18 cellular contexts compared by ENCODE assay signal in genomic region chr1:109770331-109771095, GRCh38. TPM values are rescaled to one million over a fixed set of nuclear protein-coding genes. Genes with fewer than 3 reads are reported as not detected.
DNase-seq lines count a peak whose midpoint lies in the region; ATAC-seq and TF ChIP-seq lines count a peak whose summit lies in the region.
"Had no signal": no experiment of that assay in that cellular context is flagged by ENCODE, and none has a peak within 500 bp of the region (broad histone marks: within the 10 kb centered on the region; RNA-seq: fewer than 3 reads in every experiment).

No MANE protein-coding gene starts in this region.

- no peaks in the 10 kb centered on the region for H4K20me1 ChIP-seq in PC-9 (ENCODE audit: insufficient read depth)

- H2AFZ ChIP-seq in PC-9: no peak overlapping the region

- H3K4me3 Mint-ChIP-seq in endothelial cell (ENCODE audit: unreplicated experiment): peak overlapping the region; percentile 62
- H3K4me3 Mint-ChIP-seq: activated B cell treated with CpG ODN at 0.5 μM for 24 hours; activated CD8-positive, alpha-beta memory T cell treated with anti-CD3 and anti-CD28 coated beads, Interleukin-2, amount 10 ng/mL, durations not matched to agents 7 days and 5 days; CD8-positive, alpha-beta memory T cell; T-cell had no signal

- TF ChIP-seq CTCF in endothelial cell (IDR thresholded peaks at IDR 0.05; ENCODE audit: unreplicated experiment): no peak
- no peak for TF ChIP-seq CTCF in thyroid gland (IDR thresholded peaks at IDR 0.05)
- TF ChIP-seq CTCF in PC-9 (conservative IDR thresholded peaks at IDR 0.05): no peak

- CTCF ChIA-PET in PC-9 (lab: Charles Lee): interaction anchor here (0.7 to 7.2 kb wide), 2 partner anchors 130 to 224 kb away, joined by 3 to 48 read pairs; no protein-coding TSS in a partner anchor

- peaks cover 3% of the 10 kb centered on the region for H3K27me3 Mint-ChIP-seq in endothelial cell (ENCODE audit: unreplicated experiment)
- H3K27me3 Mint-ChIP-seq: activated CD8-positive, alpha-beta memory T cell treated with anti-CD3 and anti-CD28 coated beads, Interleukin-2, amount 10 ng/mL, durations not matched to agents 7 days and 5 days; T-cell had no signal

- H3K27ac Mint-ChIP-seq in endothelial cell (ENCODE audit: unreplicated experiment): no peak overlapping the region
- H3K27ac Mint-ChIP-seq: activated B cell treated with CpG ODN at 0.5 μM for 24 hours; activated CD8-positive, alpha-beta memory T cell treated with anti-CD3 and anti-CD28 coated beads, Interleukin-2, amount 10 ng/mL, durations not matched to agents 7 days and 5 days; T-cell had no signal

- H3K9me2 ChIP-seq in PC-9 (ENCODE audit: insufficient read depth): no peaks in the 10 kb centered on the region

- BruUV-seq in PC-9 (replicated peaks; lab: Mats Ljungman, UMichigan): no TSS peak

- no peaks in the 10 kb centered on the region for H3K79me2 ChIP-seq in PC-9 (ENCODE audit: low read depth)

- DNase-seq in activated effector memory CD4-positive, alpha-beta T cell treated with anti-CD3 and anti-CD28 coated beads, Interleukin-2, amount 50 U/mL, for 16 hours: peak; percentile 48
- no peak for DNase-seq in activated effector memory CD4-positive, alpha-beta T cell treated with Interleukin-2 at 50 U/mL for 16 hours
- DNase-seq in endothelial cell (ENCODE audit: low spot score): no peak
- peak; percentile 60 for DNase-seq in mucosa of gallbladder (ENCODE audit: low spot score)
- DNase-seq in thyroid gland: peak; percentile 77 to 86
- no peak for DNase-seq in NOMO-1 treated with DMSO at 0.1 percent for 48 hours (lab: John Stamatoyannopoulos, UW; ENCODE audit: unreplicated experiment)
- no peak for DNase-seq in PC-9
- DNase-seq: 8988T; activated CD8-positive, alpha-beta memory T cell treated with anti-CD3 and anti-CD28 coated beads, Interleukin-2, amount 10 ng/mL, durations not matched to agents 7 days and 5 days; mesenchymal stem cell; NCI-H1436 treated with DMSO at 0.1 percent for 48 hours; NCI-H446; T-cell had no signal

- no peaks in the 10 kb centered on the region for H3K4me1 Mint-ChIP-seq in endothelial cell (ENCODE audit: unreplicated experiment)

- peaks cover 2% of the 10 kb centered on the region; the same call in 1 of the 2 replicates for H3F3A ChIP-seq in PC-9 (ENCODE audit: insufficient read depth, low read depth)

- intact Hi-C loops in thyroid gland (cut with DNase I): no loop called here
- intact Hi-C loops in PC-9 (cut with micrococcal nuclease; ENCODE audit: unreplicated experiment): loop anchor here (10.0 kb wide), 1 partner anchor 334 kb away; no protein-coding TSS in a partner anchor

- H3K36me3 ChIP-seq in thyroid gland (no peaks in the 10 kb centered on the region), PC-9 (ENCODE audit: low read depth) (no peaks in the 10 kb centered on the region)

- no peak for TF ChIP-seq POLR2A in thyroid gland (IDR thresholded peaks at IDR 0.05)

- H3K9me3 Mint-ChIP-seq in endothelial cell (ENCODE audit: unreplicated experiment): no peaks in the 10 kb centered on the region
- H3K9me3 Mint-ChIP-seq: activated B cell treated with CpG ODN at 0.5 μM for 24 hours; CD8-positive, alpha-beta memory T cell; T-cell had no signal

- H3K4me1 ChIP-seq in thyroid gland: peaks cover 0 to 17% of the 10 kb centered on the region in 2 donors
- peaks cover 18% of the 10 kb centered on the region for H3K4me1 ChIP-seq in PC-9 (replicated peaks; ENCODE audit: insufficient read depth)

- no peak overlapping the region for H3K4me3 ChIP-seq in thyroid gland (replicated peaks in 1 of 3)
- no peak overlapping the region for H3K4me3 ChIP-seq in PC-9

- H3K36me3 Mint-ChIP-seq in endothelial cell (ENCODE audit: low read depth, unreplicated experiment): no peaks in the 10 kb centered on the region
- H3K36me3 Mint-ChIP-seq: activated CD8-positive, alpha-beta memory T cell treated with anti-CD3 and anti-CD28 coated beads, Interleukin-2, amount 10 ng/mL, durations not matched to agents 7 days and 5 days; T-cell had no signal

- no peak overlapping the region for H3K27ac ChIP-seq in thyroid gland
- no peak overlapping the region for H3K27ac ChIP-seq in PC-9

- ATAC-seq in GM21723 (IDR thresholded peaks at IDR 0.05; ENCODE audit: unreplicated experiment): no peak
- ATAC-seq: activated CD8-positive, alpha-beta memory T cell treated with anti-CD3 and anti-CD28 coated beads, Interleukin-2, amount 10 ng/mL, durations not matched to agents 7 days and 5 days; Panc1; T-cell had no signal

- H3K9me3 ChIP-seq in thyroid gland: no peaks in the 10 kb centered on the region
- no peaks in the 10 kb centered on the region for H3K9me3 ChIP-seq in PC-9 (ENCODE audit: insufficient read depth, low read depth)

- H3K27me3 ChIP-seq in thyroid gland (no peaks in the 10 kb centered on the region), PC-9 (ENCODE audit: insufficient read depth, low read depth) (no peaks in the 10 kb centered on the region)

- POLR2A ChIA-PET in PC-9 (lab: Charles Lee; ENCODE audit: unreplicated experiment): interaction anchor here (0.6 kb wide), 2 partner anchors 109 to 178 kb away, joined by 3 to 4 read pairs; no protein-coding TSS in a partner anchor

- H3K4me2 ChIP-seq in PC-9: no peak overlapping the region

- 61 to 65% methylated on average over 9 to 11 of the region's 11 CpGs for WGBS in thyroid gland, 2 donors

RNA-seq across cellular contexts. Expression of gene EPS8L3, which starts 6.8 kb away (rescaled TPM):
- not detected for total RNA-seq in endothelial cell (ENCODE audit: unreplicated experiment)
- total RNA-seq in mucosa of gallbladder: 459 TPM
- total RNA-seq in thyroid gland: not detected
- total RNA-seq in PC-9 (2021): 0.68 and 1.2 TPM in 2 replicates
- total RNA-seq: activated B cell treated with CpG ODN at 0.5 μM for 24 hours; activated CD8-positive, alpha-beta memory T cell treated with anti-CD3 and anti-CD28 coated beads, Interleukin-2, amount 10 ng/mL, durations not matched to agents 7 days and 5 days; CD8-positive, alpha-beta memory T cell; fibroblast of lung had no signal

RNA-seq across cellular contexts. Expression of gene GSTM3, which starts 29.7 kb away (rescaled TPM):
- 6.9 TPM for total RNA-seq in endothelial cell (ENCODE audit: unreplicated experiment)
- 40.6 TPM for total RNA-seq in mucosa of gallbladder
- total RNA-seq in thyroid gland: 100 to 1,000 TPM in 3 of 4 donors, 10 to 100 TPM in 1; 61.1 to 162 (median 132) TPM
- 101 and 110 TPM in 2 replicates for total RNA-seq in PC-9 (2021)

RNA-seq across cellular contexts. Expression of gene GSTM5, which starts 58.5 kb away (rescaled TPM):
- total RNA-seq in endothelial cell (ENCODE audit: unreplicated experiment): 27.9 TPM
- total RNA-seq in mucosa of gallbladder: 32.8 TPM
- 1 to 10 TPM; 2.8 to 5.4 (median 3.0) TPM for total RNA-seq in thyroid gland
- not detected in 2 replicates for total RNA-seq in PC-9 (2021)
- total RNA-seq: activated CD8-positive, alpha-beta memory T cell treated with anti-CD3 and anti-CD28 coated beads, Interleukin-2, amount 10 ng/mL, durations not matched to agents 7 days and 5 days; CD8-positive, alpha-beta memory T cell had no signal

Comparison
In these comparisons a context has a peak if more than half of its experiments do, and no peak if none do; other contexts are left out.
1. DNase-seq: peak in activated effector memory CD4-positive, alpha-beta T cell treated with anti-CD3 and anti-CD28 coated beads, Interleukin-2, amount 50 U/mL, for 16 hours (single experiment), mucosa of gallbladder (single experiment) and thyroid gland (2 of 2); none in activated effector memory CD4-positive, alpha-beta T cell treated with Interleukin-2 at 50 U/mL for 16 hours (single experiment), endothelial cell (single experiment), NOMO-1 treated with DMSO at 0.1 percent for 48 hours (single experiment) and PC-9 (0 of 2).
2. RNA of gene EPS8L3, which starts 6.8 kb away (total RNA-seq): 459 TPM in mucosa of gallbladder (single experiment); 0.68 to 1.2 TPM in PC-9, not detected in endothelial cell (single experiment) and not detected in thyroid gland; every median in the first group is over 100 times any median in the second.